ENCODE assay signal across 9 cellular contexts in the genomic region with DNA sequence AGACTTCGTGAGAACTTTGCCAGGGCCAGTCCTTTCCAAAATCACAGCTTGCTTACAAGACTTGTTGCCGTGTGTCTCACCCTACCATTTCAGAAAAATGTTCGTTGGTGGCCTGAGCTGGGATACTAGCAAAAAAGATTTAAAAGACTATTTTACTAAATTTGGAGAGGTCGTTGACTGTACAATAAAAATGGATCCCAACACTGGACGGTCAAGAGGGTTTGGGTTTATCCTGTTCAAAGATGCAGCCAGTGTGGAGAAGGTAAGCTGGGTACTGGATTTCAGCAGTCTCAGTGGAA. TPM values are rescaled to one million over a fixed set of nuclear protein-coding genes. Genes with fewer than 3 reads are reported as not detected.
DNase-seq lines count a peak whose midpoint lies in the region; ATAC-seq and TF ChIP-seq lines count a peak whose summit lies in the region.
"Had no signal": no experiment of that assay in that cellular context is flagged by ENCODE, and none has a peak within 500 bp of the region (broad histone marks: within the 10 kb centered on the region; RNA-seq: fewer than 3 reads in every experiment).

No MANE protein-coding gene starts in this region.

- H3K4me3 ChIP-seq in GM08714 (ENCODE audit: low read length) (peak overlapping the region; percentile 99), fibroblast of the aortic adventitia (ENCODE audit: low read depth, low read length) (peak overlapping the region; percentile 80), psoas muscle (peak overlapping the region; percentile 95)

- CTCF ChIA-PET in T-cell (lab: Charles Lee), result interaction anchor here in 1 of 2 donors (1.0 kb wide), 1 partner anchor 26 kb away, joined by 3 read pairs; no protein-coding TSS in a partner anchor

- H3K27me3 Mint-ChIP-seq in T-cell, result peaks cover 0 to 3% of the 10 kb centered on the region in 2 donors

- H3K9me3 ChIP-seq in psoas muscle, result no peaks in the 10 kb centered on the region

- H3K4me3 Mint-ChIP-seq in T-cell, result peak overlapping the region; percentile 78 to 93 (median 81)

- peak overlapping the region; percentile 96 for H3K27ac ChIP-seq in psoas muscle

- peaks cover 19% of the 10 kb centered on the region for H3K4me1 ChIP-seq in psoas muscle

- POLR2A ChIA-PET in T-cell (lab: Charles Lee), result no interaction called here

- H3K36me3 Mint-ChIP-seq in T-cell, result peaks cover 37% of the 10 kb centered on the region

- intact Hi-C loops in psoas muscle (cut with DNase I), result loop anchor here in 1 of 2 donors (5.0 kb wide), 1 partner anchor 817 kb away; the partner anchor contains the start of gene ZNF879

- 7 to 17% (median 7%) methylated on average over 5 of the region's 5 CpGs for WGBS in psoas muscle, 3 donors

- no peaks in the 10 kb centered on the region for H3K9me3 Mint-ChIP-seq in T-cell

- peaks cover 39 to 43% (median 40%) of the 10 kb centered on the region in 3 donors for H3K4me1 Mint-ChIP-seq in T-cell

- TF ChIP-seq CTCF in fibroblast of the aortic adventitia (IDR thresholded peaks at IDR 0.05; ENCODE audit: insufficient read depth, low read length) (no peak), psoas muscle (IDR thresholded peaks at IDR 0.05) (no peak)

- ATAC-seq in T-cell (replicated peaks in 1 of 4) (no peak), psoas muscle (no peak), GM18870 (IDR thresholded peaks at IDR 0.05; ENCODE audit: unreplicated experiment) (no peak), HG03280 (IDR thresholded peaks at IDR 0.05; ENCODE audit: unreplicated experiment) (no peak), HG03039 (IDR thresholded peaks at IDR 0.05; ENCODE audit: unreplicated experiment) (no peak)

- no peak for DNase-seq in T-cell
- DNase-seq in fibroblast of the aortic adventitia (ENCODE audit: low read depth), result no peak
- DNase-seq in psoas muscle, result no peak
- no peak for DNase-seq in activated CD8-positive, alpha-beta memory T cell treated with anti-CD3 and anti-CD28 coated beads, Interleukin-2, amount 50 U/mL, for 4 hours

- no peaks in the 10 kb centered on the region for H3K27me3 ChIP-seq in psoas muscle (ENCODE audit: insufficient read depth in 3 of 3, low read length in 2 of 3)

- H3K27ac Mint-ChIP-seq in T-cell, result peak overlapping the region; percentile 86 to 92

- peaks cover 7 to 51% of the 10 kb centered on the region in 2 donors for H3K36me3 ChIP-seq in psoas muscle (ENCODE audit: insufficient read depth in 1 of 2, low read depth in 1 of 2)

RNA-seq across cellular contexts. Expression of gene HNRNPAB, which starts 1.4 kb away (rescaled TPM):
- total RNA-seq in T-cell, result 10 to 100 TPM; 78.8 to 89.2 (median 85.1) TPM
- total RNA-seq in fibroblast of the aortic adventitia (ENCODE audit: low replicate concordance), result 62.9 and 106 TPM in 2 replicates
- 100 to 1,000 TPM in 3 of 4 donors, 10 to 100 TPM in 1; 74.1 to 210 (median 140) TPM for total RNA-seq in psoas muscle
- polyA plus RNA-seq in psoas muscle, result 100 to 1,000 TPM in 2 of 3 donors, 10 to 100 TPM in 1; 97.5 to 243 (median 181) TPM

RNA-seq across cellular contexts. Expression of gene GMCL2, which starts 18.5 kb away (rescaled TPM):
- total RNA-seq in T-cell (not detected), fibroblast of the aortic adventitia (ENCODE audit: low replicate concordance) (not detected in 2 replicates), psoas muscle (not detected)
- polyA plus RNA-seq in psoas muscle, result not detected
- total RNA-seq: myocyte had no signal

RNA-seq across cellular contexts. Expression of gene PHYKPL, which starts 26.9 kb away (rescaled TPM):
- total RNA-seq in T-cell (100 to 1,000 TPM; 135 to 208 (median 193) TPM), fibroblast of the aortic adventitia (ENCODE audit: low replicate concordance) (25.0 and 27.9 TPM in 2 replicates), psoas muscle (10 to 100 TPM; 43.2 to 51.6 (median 45.2) TPM)
- polyA plus RNA-seq in psoas muscle, result 10 to 100 TPM; 22.3 to 43.9 (median 27.5) TPM

RNA-seq across cellular contexts. Expression of gene NHP2, which starts 52.0 kb away (rescaled TPM):
- 10 to 100 TPM; 61.2 to 95.6 (median 91.2) TPM for total RNA-seq in T-cell
- total RNA-seq in fibroblast of the aortic adventitia (ENCODE audit: low replicate concordance), result 29.8 and 162 TPM in 2 replicates
- 100 to 1,000 TPM in 2 of 4 donors, 10 to 100 TPM in 2; 86.9 to 131 (median 96.0) TPM for total RNA-seq in psoas muscle
- 100 to 1,000 TPM; 132 to 301 (median 147) TPM for polyA plus RNA-seq in psoas muscle
